Comparison of ENCODE assay signal across 15 cellular contexts in the genomic region with DNA sequence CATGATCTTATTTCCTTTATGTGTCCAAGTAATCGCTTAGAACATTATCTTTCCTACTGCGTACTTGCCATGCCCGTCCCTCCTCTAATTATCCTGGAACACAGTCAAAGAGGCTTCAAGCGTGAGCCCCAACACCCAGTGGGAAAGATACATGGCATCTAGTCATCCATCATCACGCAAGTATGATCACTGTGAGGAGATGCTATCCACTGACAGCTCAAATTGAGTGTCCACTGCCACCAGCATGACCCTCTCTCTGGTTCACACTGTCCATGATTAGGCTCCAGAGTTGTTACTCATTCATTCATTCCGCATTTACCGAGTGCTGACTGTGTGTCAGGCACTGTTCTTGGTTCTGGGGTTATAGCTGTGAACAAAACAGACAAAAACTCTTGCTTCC.
"Had no signal": no experiment of that assay in that cellular context is flagged by ENCODE, and none has a peak within 500 bp of the region (broad histone marks: within the 10 kb centered on the region; RNA-seq: fewer than 3 reads in every experiment).

No MANE protein-coding gene starts in this region.

- H3K4me3 Mint-ChIP-seq: activated naive CD4-positive, alpha-beta T cell treated with anti-CD3 and anti-CD28 coated beads, Interleukin-2, amount 50 U/mL, for 24 hours; dendritic cell treated with granulocyte-macrophage colony-stimulating factor and Interleukin-4, amounts not matched to agents 40 ng/mL and 50 ng/mL, for 4 days; naive thymus-derived CD8-positive, alpha-beta T cell; stimulated activated naive B cell treated with anti-CD40 and anti-IgM and Interleukin-4, amounts not matched to agents 10 μg/mL and 1 μg/mL and 100 μg/mL, for 72 hours had no signal

- H3K27me3 Mint-ChIP-seq: activated naive CD4-positive, alpha-beta T cell treated with anti-CD3 and anti-CD28 coated beads, Interleukin-2, amount 50 U/mL, for 24 hours had no signal

- H3K4me1 Mint-ChIP-seq: activated naive CD4-positive, alpha-beta T cell treated with anti-CD3 and anti-CD28 coated beads, Interleukin-2, amount 50 U/mL, for 24 hours; naive thymus-derived CD8-positive, alpha-beta T cell; stimulated activated naive B cell treated with anti-CD40 and anti-IgM and Interleukin-4, amounts not matched to agents 10 μg/mL and 1 μg/mL and 100 μg/mL, for 72 hours had no signal

- H3K9me3 ChIP-seq: adrenal gland, pancreas, thyroid gland had no signal

- H3K36me3 ChIP-seq: adrenal gland, pancreas, thyroid gland, WERI-Rb-1 had no signal

- H3K27ac ChIP-seq: pancreas, thyroid gland, WERI-Rb-1 had no signal

- H3K4me1 ChIP-seq: pancreas had no signal

- H3K36me3 Mint-ChIP-seq: activated naive CD4-positive, alpha-beta T cell treated with anti-CD3 and anti-CD28 coated beads, Interleukin-2, amount 50 U/mL, for 24 hours; naive thymus-derived CD8-positive, alpha-beta T cell; stimulated activated naive B cell treated with anti-CD40 and anti-IgM and Interleukin-4, amounts not matched to agents 10 μg/mL and 1 μg/mL and 100 μg/mL, for 72 hours had no signal

- ATAC-seq: left lobe of liver; naive thymus-derived CD8-positive, alpha-beta T cell; pancreas; sciatic nerve; stimulated activated naive B cell treated with anti-CD40 and anti-IgM and Interleukin-4, amounts not matched to agents 10 μg/mL and 1 μg/mL and 100 μg/mL, for 72 hours had no signal

- H3K27ac Mint-ChIP-seq: activated naive CD4-positive, alpha-beta T cell treated with anti-CD3 and anti-CD28 coated beads, Interleukin-2, amount 50 U/mL, for 24 hours; dendritic cell treated with granulocyte-macrophage colony-stimulating factor and Interleukin-4, amounts not matched to agents 40 ng/mL and 50 ng/mL, for 4 days; naive thymus-derived CD8-positive, alpha-beta T cell; stimulated activated naive B cell treated with anti-CD40 and anti-IgM and Interleukin-4, amounts not matched to agents 10 μg/mL and 1 μg/mL and 100 μg/mL, for 72 hours had no signal

- H3K9me3 Mint-ChIP-seq: activated naive CD4-positive, alpha-beta T cell treated with anti-CD3 and anti-CD28 coated beads, Interleukin-2, amount 50 U/mL, for 24 hours; dendritic cell treated with granulocyte-macrophage colony-stimulating factor and Interleukin-4, amounts not matched to agents 40 ng/mL and 50 ng/mL, for 4 days; naive thymus-derived CD8-positive, alpha-beta T cell; stimulated activated naive B cell treated with anti-CD40 and anti-IgM and Interleukin-4, amounts not matched to agents 10 μg/mL and 1 μg/mL and 100 μg/mL, for 72 hours had no signal

- H3K4me3 ChIP-seq: adrenal gland, pancreas, thyroid gland had no signal

- DNase-seq: activated CD4-positive, alpha-beta T cell treated with anti-CD3 and anti-CD28 coated beads for 1 hour; activated gamma-delta T cell; effector CD8-positive, alpha-beta T cell; naive thymus-derived CD8-positive, alpha-beta T cell; pancreas; stimulated activated naive B cell treated with anti-CD40 and anti-IgM and Interleukin-4, amounts not matched to agents 10 μg/mL and 1 μg/mL and 100 μg/mL, for 72 hours; SW 1271; T-helper 2 cell; thyroid gland; WERI-Rb-1 had no signal

- H3K27me3 ChIP-seq: adrenal gland, pancreas, thyroid gland had no signal
